In genomic region chr13:94315188-94315587, GRCh38 we compare ENCODE assay signal across 16 cellular contexts.
A peak's percentile ranks its signal among the peaks of the same experiment; 100 is the strongest.
DNase-seq lines count a peak whose midpoint lies in the region; ATAC-seq and TF ChIP-seq lines count a peak whose summit lies in the region.
"Had no signal": no experiment of that assay in that cellular context is flagged by ENCODE, and none has a peak within 500 bp of the region (broad histone marks: within the 10 kb centered on the region; RNA-seq: fewer than 3 reads in every experiment).

No MANE protein-coding gene starts in this region.

- peak overlapping the region; percentile 29; the same call in 1 of the 2 replicates for H3K18ac ChIP-seq in IMR-90 (ENCODE audit: low read depth, low read length)

- peak overlapping the region; percentile 33; the same call in 1 of the 2 replicates for H2BK120ac ChIP-seq in IMR-90 (ENCODE audit: low read depth, low read length)

- POLR2A ChIA-PET in MCF 10A (lab: Yijun Ruan, JAX), result interaction anchor here (0.9 to 1.7 kb wide), 2 partner anchors 15 to 149 kb away, joined by 3 to 7 read pairs; no protein-coding TSS in a partner anchor
- POLR2A ChIA-PET in IMR-90 (lab: Charles Lee; ENCODE audit: unreplicated experiment), result no interaction called here

- H2AFZ ChIP-seq in IMR-90 (replicated peaks; ENCODE audit: low read length, poor library complexity), result no peak overlapping the region
- H2AFZ ChIP-seq: GM23248 had no signal

- peak overlapping the region; percentile 46; the same call in 1 of the 2 replicates for H2BK20ac ChIP-seq in IMR-90 (ENCODE audit: low read depth, low read length)

- no peaks in the 10 kb centered on the region for H3K27me3 Mint-ChIP-seq in MCF 10A (ENCODE audit: insufficient read depth, unreplicated experiment)

- H3K27me3 ChIP-seq in breast epithelium, result no peaks in the 10 kb centered on the region
- no peaks in the 10 kb centered on the region for H3K27me3 ChIP-seq in IMR-90 (ENCODE audit: control insufficient read depth, insufficient read depth, low read length)

- intact Hi-C loops in MCF 10A (cut with micrococcal nuclease), result no loop called here
- intact Hi-C loops in breast epithelium (cut with DNase I; ENCODE audit: low total_unique reads), result loop anchor here (5.0 kb wide), 1 partner anchor 577 kb away; no protein-coding TSS in a partner anchor
- intact Hi-C loops in IMR-90 (cut with micrococcal nuclease), result no loop called here
- intact Hi-C loops in Right ventricle myocardium superior (cut with DNase I), result no loop called here

- no peak overlapping the region for H2AK9ac ChIP-seq in IMR-90 (replicated peaks; ENCODE audit: low read depth, low read length, poor library complexity)

- no peak for ATAC-seq in IMR-90 (ENCODE audit: low read depth)
- ATAC-seq in stimulated activated effector memory CD8-positive, alpha-beta T cell treated with anti-CD3 and anti-CD28 coated beads, Interleukin-12 subunit alpha, Interleukin-12 subunit beta, amount 100 ng/mL, for 72 hours, result peak; percentile 42
- no peak for ATAC-seq in Right ventricle myocardium superior (ENCODE audit: poor library complexity)
- ATAC-seq in HG03097 (IDR thresholded peaks at IDR 0.05; ENCODE audit: low FRiP score, unreplicated experiment), result no peak
- ATAC-seq: HepG2 had no signal

- H3K4me3 ChIP-seq in breast epithelium (no peak overlapping the region), IMR-90 (ENCODE audit: insufficient read depth, low read depth, low read length) (no peak overlapping the region), fibroblast of mammary gland (ENCODE audit: control insufficient read depth, low read depth, low read length) (no peak overlapping the region)
- H3K4me3 ChIP-seq: GM23248 had no signal

- H4K20me1 ChIP-seq in IMR-90 (ENCODE audit: insufficient read depth, low read length), result no peaks in the 10 kb centered on the region

- no peak overlapping the region for H4K8ac ChIP-seq in IMR-90 (ENCODE audit: low read depth in 2 of 2, low read length in 2 of 2)

- H3K4me1 Mint-ChIP-seq in MCF 10A (ENCODE audit: insufficient read depth, unreplicated experiment), result peaks cover 12% of the 10 kb centered on the region
- H3K4me1 Mint-ChIP-seq in stimulated activated effector memory CD8-positive, alpha-beta T cell treated with anti-CD3 and anti-CD28 coated beads, Interleukin-12 subunit alpha, Interleukin-12 subunit beta, amount 100 ng/mL, for 72 hours, result peaks cover 21% of the 10 kb centered on the region
- H3K4me1 Mint-ChIP-seq: CD14-positive monocyte had no signal

- H3K27ac ChIP-seq in breast epithelium (no peak overlapping the region), IMR-90 (ENCODE audit: insufficient read depth, low read length) (no peak overlapping the region)
- H3K27ac ChIP-seq: GM23248 had no signal

- no peak for TF ChIP-seq RAD21 in IMR-90 (IDR thresholded peaks at IDR 0.05; ENCODE audit: low read length)

- peak overlapping the region; percentile 20; the same call in 1 of the 3 replicates for H2BK15ac ChIP-seq in IMR-90 (ENCODE audit: low read depth, low read length)

- H3K14ac ChIP-seq in IMR-90 (replicated peaks; ENCODE audit: low read depth, low read length), result no peak overlapping the region

- H3K4me1 ChIP-seq in breast epithelium, result no peaks in the 10 kb centered on the region
- peaks cover 7% of the 10 kb centered on the region for H3K4me1 ChIP-seq in IMR-90 (ENCODE audit: control insufficient read depth, insufficient read depth, low read length)
- H3K4me1 ChIP-seq: Caco-2 had no signal

- no peaks in the 10 kb centered on the region for H3K79me1 ChIP-seq in IMR-90 (ENCODE audit: low read depth in 1 of 2, low read length in 2 of 2)

- no peak overlapping the region for H3K56ac ChIP-seq in IMR-90 (ENCODE audit: extremely low read depth, insufficient read depth, low read length)

- no peak overlapping the region for H4K5ac ChIP-seq in IMR-90 (ENCODE audit: low read depth, low read length)

- no peaks in the 10 kb centered on the region for H3K9me3 Mint-ChIP-seq in MCF 10A (ENCODE audit: unreplicated experiment)
- no peaks in the 10 kb centered on the region for H3K9me3 Mint-ChIP-seq in stimulated activated effector memory CD8-positive, alpha-beta T cell treated with anti-CD3 and anti-CD28 coated beads, Interleukin-12 subunit alpha, Interleukin-12 subunit beta, amount 100 ng/mL, for 72 hours
- H3K9me3 Mint-ChIP-seq: CD8-positive, alpha-beta memory T cell; H9 had no signal

- peak overlapping the region; percentile 8; the same call in 1 of the 2 replicates for H4K91ac ChIP-seq in IMR-90 (ENCODE audit: insufficient read depth, low read depth, low read length)

- H3K9ac ChIP-seq in IMR-90 (ENCODE audit: low read depth, low read length), result no peak overlapping the region
- H3K9ac ChIP-seq: GM23248 had no signal

- peak overlapping the region; percentile 33; the same call in 1 of the 2 replicates for H3K4ac ChIP-seq in IMR-90 (ENCODE audit: low read depth, low read length)

- H3K4me2 ChIP-seq in IMR-90 (ENCODE audit: low read depth, low read length), result no peak overlapping the region

- H3K4me3 Mint-ChIP-seq in MCF 10A (ENCODE audit: unreplicated experiment), result no peak overlapping the region
- no peak overlapping the region for H3K4me3 Mint-ChIP-seq in stimulated activated effector memory CD8-positive, alpha-beta T cell treated with anti-CD3 and anti-CD28 coated beads, Interleukin-12 subunit alpha, Interleukin-12 subunit beta, amount 100 ng/mL, for 72 hours
- H3K4me3 Mint-ChIP-seq: CD14-positive monocyte; CD8-positive, alpha-beta memory T cell; H9 had no signal

- DNase-seq in MCF 10A (ENCODE audit: unreplicated experiment), result no peak
- no peak for DNase-seq in breast epithelium (ENCODE audit: low spot score in 2 of 2)
- no peak for DNase-seq in IMR-90
- DNase-seq in fibroblast of mammary gland (ENCODE audit: low read depth), result peak; percentile 28
- DNase-seq in stimulated activated effector memory CD8-positive, alpha-beta T cell treated with anti-CD3 and anti-CD28 coated beads, Interleukin-12 subunit alpha, Interleukin-12 subunit beta, amount 100 ng/mL, for 72 hours (ENCODE audit: low spot score in 2 of 2), result no peak
- no peak for DNase-seq in Right ventricle myocardium superior
- no peak for DNase-seq in NCI-H82 treated with DMSO at 0.1 percent for 48 hours (lab: John Stamatoyannopoulos, UW; ENCODE audit: unreplicated experiment)
- DNase-seq: Caco-2; CD8-positive, alpha-beta memory T cell; DND-41; GF-D8; GM23248; H9 had no signal

- TF ChIP-seq POLR2A in breast epithelium (IDR thresholded peaks at IDR 0.05), result no peak
- no peak for TF ChIP-seq POLR2A in IMR-90 (IDR thresholded peaks at IDR 0.05; ENCODE audit: low read depth, low read length)

- peak overlapping the region; percentile 42 for H2AK5ac ChIP-seq in IMR-90 (ENCODE audit: low read depth, low read length)

- H2BK5ac ChIP-seq in IMR-90 (ENCODE audit: low read depth, low read length, poor library complexity, severe bottlenecking), result no peak overlapping the region

- H3K23ac ChIP-seq in IMR-90 (ENCODE audit: low read depth, low read length), result no peak overlapping the region

- TF ChIP-seq CTCF in MCF 10A (IDR thresholded peaks at IDR 0.05; ENCODE audit: unreplicated experiment) (no peak), breast epithelium (IDR thresholded peaks at IDR 0.05) (no peak), IMR-90 (conservative IDR thresholded peaks at IDR 0.05; ENCODE audit: low read depth, low read length) (no peak), fibroblast of mammary gland (conservative IDR thresholded peaks at IDR 0.05; ENCODE audit: control insufficient read depth, insufficient read depth, low read depth, low read length) (no peak)

- H3K9me1 ChIP-seq in IMR-90 (ENCODE audit: insufficient read depth, low read length), result peaks cover 15% of the 10 kb centered on the region

- peak overlapping the region; percentile 12 for H3K27ac Mint-ChIP-seq in MCF 10A (ENCODE audit: low read depth, unreplicated experiment)
- H3K27ac Mint-ChIP-seq in stimulated activated effector memory CD8-positive, alpha-beta T cell treated with anti-CD3 and anti-CD28 coated beads, Interleukin-12 subunit alpha, Interleukin-12 subunit beta, amount 100 ng/mL, for 72 hours, result no peak overlapping the region
- H3K27ac Mint-ChIP-seq: CD14-positive monocyte; CD8-positive, alpha-beta memory T cell; H9 had no signal

- CTCF ChIA-PET in MCF 10A (lab: Yijun Ruan, JAX), result no interaction called here
- CTCF ChIA-PET in IMR-90 (lab: Yijun Ruan, JAX), result interaction anchor here (0.6 kb wide), 1 partner anchor 116 kb away, joined by 3 read pairs; no protein-coding TSS in a partner anchor

- in situ Hi-C loops in IMR-90 (cut with MboI; ENCODE audit: low sequenced_read_pairs), result no loop called here

- no CpG with 5 or more reads among the region's 1 CpG for WGBS in IMR-90 (ENCODE audit: extremely low coverage in 2 of 2, insufficient read length in 1 of 2), 2 experiments

- BruUV-seq in MCF 10A (replicated peaks; lab: Mats Ljungman, UMichigan), result no TSS peak
- BruUV-seq in IMR-90 (replicated peaks; lab: Mats Ljungman, UMichigan), result no TSS peak

- H3K36me3 ChIP-seq in breast epithelium, result no peaks in the 10 kb centered on the region
- H3K36me3 ChIP-seq in IMR-90 (ENCODE audit: control insufficient read depth, insufficient read depth, low read length), result no peaks in the 10 kb centered on the region

- H3K9me3 ChIP-seq in breast epithelium, result no peaks in the 10 kb centered on the region
- no peaks in the 10 kb centered on the region for H3K9me3 ChIP-seq in IMR-90 (ENCODE audit: control insufficient read depth, insufficient read depth, low read length)
- H3K9me3 ChIP-seq: Caco-2 had no signal

- H3K36me3 Mint-ChIP-seq in MCF 10A (ENCODE audit: insufficient read depth, unreplicated experiment), result no peaks in the 10 kb centered on the region
- H3K36me3 Mint-ChIP-seq in stimulated activated effector memory CD8-positive, alpha-beta T cell treated with anti-CD3 and anti-CD28 coated beads, Interleukin-12 subunit alpha, Interleukin-12 subunit beta, amount 100 ng/mL, for 72 hours, result no peaks in the 10 kb centered on the region
- H3K36me3 Mint-ChIP-seq: CD14-positive monocyte had no signal

- dilution Hi-C loops in IMR-90 (cut with HindIII; ENCODE audit: low sequenced_read_pairs, unreplicated experiment), result no loop called here

TF ChIP-seq in IMR-90, 13 proteins besides CTCF, POLR2A, EP300 and RAD21 (continues in another document):
- TF ChIP-seq RFX5 (IDR thresholded peaks at IDR 0.05; ENCODE audit: low read depth, low read length) (no peak), MXI1 (IDR thresholded peaks at IDR 0.05; ENCODE audit: borderline replicate concordance, low read depth, low read length) (no peak), MAFK (IDR thresholded peaks at IDR 0.05; ENCODE audit: low read depth, low read length) (no peak), MAZ (IDR thresholded peaks at IDR 0.05; ENCODE audit: borderline replicate concordance, low read depth, low read length) (no peak), CHD1 (IDR thresholded peaks at IDR 0.05; ENCODE audit: low read depth, low read length) (no peak), FOS (IDR thresholded peaks at IDR 0.05; ENCODE audit: low read depth, low read length) (no peak)
